8 cellular contexts compared by ENCODE assay signal in the genomic region with DNA sequence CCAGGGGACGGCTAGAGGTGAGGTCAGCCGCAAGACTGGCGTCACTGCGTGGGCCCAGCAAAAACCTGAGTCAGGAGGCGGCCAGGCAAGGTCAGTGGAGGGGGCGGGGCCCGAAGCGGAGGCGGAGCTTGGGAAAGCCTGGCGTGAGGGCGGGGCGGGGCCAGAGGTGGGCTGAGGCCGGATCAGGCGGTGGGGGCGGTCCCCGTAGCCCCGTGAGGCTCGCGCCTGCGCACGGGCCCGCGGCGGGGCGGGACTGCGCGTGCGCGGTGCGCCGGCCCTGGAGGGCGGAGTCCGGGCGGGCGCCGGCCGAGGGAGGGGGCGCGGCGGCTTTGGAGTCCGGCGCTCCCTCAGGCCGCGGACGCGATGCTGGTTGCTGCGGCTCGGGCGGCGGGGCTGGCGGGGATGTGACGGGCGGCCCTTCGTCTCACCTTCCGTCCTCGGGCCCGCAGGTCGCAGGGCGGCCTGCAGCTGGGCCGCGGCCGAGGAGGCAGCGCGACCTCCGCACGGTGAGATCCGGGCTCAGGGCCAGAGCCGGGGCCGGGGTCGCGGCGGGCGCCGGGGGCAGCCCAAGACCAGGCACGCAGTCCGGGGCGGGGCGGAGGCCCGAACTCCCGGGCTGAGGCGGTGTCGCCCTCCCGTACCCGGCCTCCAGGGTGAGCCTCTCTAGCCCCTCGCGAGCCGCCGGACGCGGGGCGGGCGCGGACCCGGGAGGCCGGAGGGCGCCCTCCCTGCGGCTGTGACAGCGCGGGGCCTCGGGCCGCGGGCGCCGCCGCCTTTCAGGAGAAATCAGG. TPM values are rescaled to one million over a fixed set of nuclear protein-coding genes. Genes with fewer than 3 reads are reported as not detected.
A peak's percentile ranks its signal among the peaks of the same experiment; 100 is the strongest.
DNase-seq lines count a peak whose midpoint lies in the region; ATAC-seq and TF ChIP-seq lines count a peak whose summit lies in the region.

CCSER2 (plus strand) TSS at position 287 of the 791 bp plus-strand sequence. CDS start 42,464 bp downstream, outside the sequence.

- peaks cover 0 to 12% (median 0%) of the 10 kb centered on the region in 4 donors for H3K4me1 ChIP-seq in right lobe of liver

- no peaks in the 10 kb centered on the region for H3K36me3 ChIP-seq in right lobe of liver

- peak within 1 kb of the TSS; percentile 86 to 96 (median 90) for H3K4me3 ChIP-seq in right lobe of liver

- H3K27me3 ChIP-seq in right lobe of liver = no peaks in the 10 kb centered on the region

- DNase-seq in C1 segment of cervical spinal cord (lab: John Stamatoyannopoulos, UW) (peak; percentile 45 to 96 (median 92)), NCI-H748 treated with DMSO at 0.1 percent for 48 hours (lab: John Stamatoyannopoulos, UW) (peak; percentile 70), dermis blood vessel endothelial cell (peak; percentile 97), right lobe of liver (peak; percentile 99)
- peak; percentile 99 for DNase-seq in activated CD4-positive, alpha-beta T cell treated with anti-CD3 and anti-CD28 coated beads, Interleukin-2, amount 50 U/mL, for 48 hours
- peak; percentile 92 for DNase-seq in stimulated activated CD4-positive, alpha-beta T cell treated with anti-CD3 and anti-CD28 coated beads, Interleukin-4, amount 100 ng/mL, for 24 hours

- TF ChIP-seq POLR2A in GM19099 (IDR thresholded peaks at IDR 0.05; ENCODE audit: extremely low read depth, insufficient read length, low read depth) (peak; percentile 75), right lobe of liver (IDR thresholded peaks at IDR 0.05) (peak; percentile 95)

- peak; percentile 38 for ATAC-seq in HG03378 (IDR thresholded peaks at IDR 0.05; ENCODE audit: unreplicated experiment)
- peak; percentile 95 to 98 (median 96) for ATAC-seq in right lobe of liver

- intact Hi-C loops in right lobe of liver (cut with DNase I) = no loop called here

- peak within 1 kb of the TSS; percentile 89 to 97 (median 93) for H3K27ac ChIP-seq in right lobe of liver

- no peaks in the 10 kb centered on the region for H3K9me3 ChIP-seq in right lobe of liver

- WGBS in right lobe of liver (ENCODE audit: insufficient coverage, low coverage, low lambda C conversion rate, missing lambda C conversion rate) = 0% methylated on average over 8 of the region's 105 CpGs

- peak in 2 of 4 donors; percentile 9 to 20 for TF ChIP-seq CTCF in right lobe of liver (IDR thresholded peaks at IDR 0.05)

RNA-seq across cellular contexts. Expression of gene CCSER2, which starts in this region (rescaled TPM):
- total RNA-seq in dermis blood vessel endothelial cell (22.5 and 32.7 TPM in 2 replicates), right lobe of liver (10 to 100 TPM; 18.2 to 28.8 (median 25.9) TPM)

Comparison
In these comparisons a context has a peak if more than half of its experiments do, and no peak if none do; other contexts are left out.
1. Peak in every context shown above with its lines: DNase-seq, ATAC-seq, H3K4me3 ChIP-seq and H3K27ac ChIP-seq.